In the genomic region with DNA sequence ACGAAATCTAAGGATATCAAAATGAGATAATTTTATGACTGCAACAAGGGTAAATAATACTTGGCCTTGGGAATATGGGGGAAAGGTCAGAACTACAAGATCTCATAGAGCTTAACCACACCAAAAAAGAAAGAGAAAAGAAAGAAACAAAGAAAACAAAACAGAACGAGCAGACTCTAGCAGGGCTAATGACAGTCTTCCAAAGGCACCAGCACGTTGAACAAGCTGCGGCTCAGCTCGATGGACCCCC, we compare ENCODE assay signal across 8 cellular contexts. TPM values are rescaled to one million over a fixed set of nuclear protein-coding genes. Genes with fewer than 3 reads are reported as not detected.
DNase-seq lines count a peak whose midpoint lies in the region; ATAC-seq and TF ChIP-seq lines count a peak whose summit lies in the region.

No MANE protein-coding gene starts in this region.

- no peaks in the 10 kb centered on the region for H3K9me3 Mint-ChIP-seq in natural killer cell treated with Interleukin-12 subunit alpha and Interleukin-12 subunit beta and Interleukin-15 and Interleukin-18, amount 100 ng/mL, for 72 hours

- no peaks in the 10 kb centered on the region for H3K27me3 ChIP-seq in MM.1S (replicated peaks; ENCODE audit: insufficient read depth, low read length)
- no peaks in the 10 kb centered on the region for H3K27me3 ChIP-seq in dorsolateral prefrontal cortex

- DNase-seq in DMS114 treated with DMSO at 0.1 percent for 48 hours (lab: John Stamatoyannopoulos, UW; ENCODE audit: unreplicated experiment) (peak; percentile 3), MM.1S (no peak), dorsolateral prefrontal cortex (no peak), NOMO-1 treated with dmso at 0.1 percent for 144 hours (lab: John Stamatoyannopoulos, UW; ENCODE audit: unreplicated experiment) (no peak), islet precursor cell (no peak), NCI-H187 treated with DMSO at 0.1 percent for 48 hours (lab: John Stamatoyannopoulos, UW) (no peak)
- no peak for DNase-seq in natural killer cell treated with Interleukin-12 subunit alpha and Interleukin-12 subunit beta and Interleukin-15 and Interleukin-18, amount 100 ng/mL, for 72 hours (ENCODE audit: low spot score)

- intact Hi-C loops in dorsolateral prefrontal cortex (cut with DNase I), result loop anchor here (2.0 to 5.0 kb wide), 5 partner anchors 58 to 242 kb away; a partner anchor contains a TSS

- ATAC-seq in natural killer cell treated with Interleukin-12 subunit alpha and Interleukin-12 subunit beta and Interleukin-15 and Interleukin-18, amount 100 ng/mL, for 72 hours, result no peak
- ATAC-seq in HG02798 (IDR thresholded peaks at IDR 0.05; ENCODE audit: poor library complexity, unreplicated experiment), result no peak

- H3K36me3 Mint-ChIP-seq in natural killer cell treated with Interleukin-12 subunit alpha and Interleukin-12 subunit beta and Interleukin-15 and Interleukin-18, amount 100 ng/mL, for 72 hours, result peaks cover 6% of the 10 kb centered on the region

- H3K4me2 ChIP-seq in MM.1S (ENCODE audit: low read depth, low read length), result peak overlapping the region; percentile 94

- H3K4me1 Mint-ChIP-seq in natural killer cell treated with Interleukin-12 subunit alpha and Interleukin-12 subunit beta and Interleukin-15 and Interleukin-18, amount 100 ng/mL, for 72 hours (ENCODE audit: low read depth in 2 of 2), result peaks cover 22 to 28% of the 10 kb centered on the region in 2 donors

- no peaks in the 10 kb centered on the region for H3K36me3 ChIP-seq in MM.1S (replicated peaks; ENCODE audit: insufficient read depth, low read length)

- H3K4me3 ChIP-seq in MM.1S (ENCODE audit: low read length) (peak overlapping the region; percentile 97), dorsolateral prefrontal cortex (peak overlapping the region; percentile 64 to 99 (median 91))

- no peaks in the 10 kb centered on the region for H3K27me3 Mint-ChIP-seq in natural killer cell treated with Interleukin-12 subunit alpha and Interleukin-12 subunit beta and Interleukin-15 and Interleukin-18, amount 100 ng/mL, for 72 hours

- H3K9me2 ChIP-seq in MM.1S (replicated peaks; ENCODE audit: insufficient read depth, low read length), result no peaks in the 10 kb centered on the region

- H3K4me1 ChIP-seq in MM.1S (ENCODE audit: low read length), result peaks cover 6% of the 10 kb centered on the region; the same call in 1 of the 2 replicates

- H3K4me3 Mint-ChIP-seq in natural killer cell treated with Interleukin-12 subunit alpha and Interleukin-12 subunit beta and Interleukin-15 and Interleukin-18, amount 100 ng/mL, for 72 hours, result peak overlapping the region; percentile 92

- H2AFZ ChIP-seq in MM.1S (ENCODE audit: low read length), result peak overlapping the region; percentile 98

- peak overlapping the region; percentile 95 for H3K9ac ChIP-seq in MM.1S (ENCODE audit: low read length)

- no peaks in the 10 kb centered on the region for H3K9me3 ChIP-seq in MM.1S (replicated peaks; ENCODE audit: insufficient read depth, low read length)

- H3K27ac Mint-ChIP-seq in natural killer cell treated with Interleukin-12 subunit alpha and Interleukin-12 subunit beta and Interleukin-15 and Interleukin-18, amount 100 ng/mL, for 72 hours, result peak overlapping the region; percentile 80 to 91

- peaks cover 13% of the 10 kb centered on the region; the same call in 1 of the 2 replicates for H4K20me1 ChIP-seq in MM.1S (ENCODE audit: insufficient read depth, low read length)

- peaks cover 21% of the 10 kb centered on the region; the same call in 1 of the 2 replicates for H3F3A ChIP-seq in MM.1S (ENCODE audit: insufficient read depth, low read length)

- TF ChIP-seq CTCF in MM.1S (IDR thresholded peaks at IDR 0.05; ENCODE audit: low read length) (no peak), dorsolateral prefrontal cortex (IDR thresholded peaks at IDR 0.05 in 54 of 56, conservative IDR thresholded peaks at IDR 0.05 in 2 of 56; ENCODE audit: low read depth in 1 of 56, partially characterized antibody in 56 of 56) (no peak)

- peaks cover 50% of the 10 kb centered on the region for H3K79me2 ChIP-seq in MM.1S (ENCODE audit: low read length)

- H3K27ac ChIP-seq in MM.1S (ENCODE audit: low read length) (peak overlapping the region; percentile 80; the same call in 1 of the 2 replicates), dorsolateral prefrontal cortex (peak overlapping the region; percentile 4 to 96 (median 90))

RNA-seq across cellular contexts. Expression of a gene that starts 0.7 kb away (rescaled TPM):
- total RNA-seq in dorsolateral prefrontal cortex, result 10 to 100 TPM; 30.5 to 87.1 (median 48.8) TPM
- total RNA-seq in natural killer cell treated with Interleukin-12 subunit alpha and Interleukin-12 subunit beta and Interleukin-15 and Interleukin-18, amount 100 ng/mL, for 72 hours, result 10 to 100 TPM; 23.2 to 25.4 TPM

RNA-seq across cellular contexts. Expression of a gene that starts 52.4 kb away (rescaled TPM):
- 10 to 100 TPM; 17.9 to 36.6 (median 25.8) TPM for total RNA-seq in dorsolateral prefrontal cortex
- total RNA-seq in natural killer cell treated with Interleukin-12 subunit alpha and Interleukin-12 subunit beta and Interleukin-15 and Interleukin-18, amount 100 ng/mL, for 72 hours, result 10 to 100 TPM; 18.6 to 31.9 TPM
